ENCODE assay signal across 20 cellular contexts in the genomic region with DNA sequence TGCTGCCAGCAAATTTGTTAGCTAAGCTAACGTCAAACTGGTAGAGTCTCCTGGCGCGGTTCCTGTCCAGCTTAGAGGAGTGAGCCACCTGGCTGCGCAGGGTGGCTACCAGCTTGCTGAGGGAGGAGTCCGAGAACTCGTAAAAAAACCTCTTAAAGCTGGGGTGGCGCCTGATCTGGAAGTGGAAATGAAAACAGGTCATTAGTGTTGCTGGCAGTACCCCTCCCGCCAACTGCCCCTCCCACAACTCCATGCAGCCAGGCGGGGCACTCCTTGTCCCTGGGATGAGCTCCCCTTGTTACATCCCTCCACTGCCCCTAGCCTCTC. TPM values are rescaled to one million over a fixed set of nuclear protein-coding genes. Genes with fewer than 3 reads are reported as not detected.
DNase-seq lines count a peak whose midpoint lies in the region; FAIRE-seq and TF ChIP-seq lines count a peak whose summit lies in the region.
"Had no signal": no experiment of that assay in that cellular context is flagged by ENCODE, and none has a peak within 500 bp of the region (broad histone marks: within the 10 kb centered on the region; RNA-seq: fewer than 3 reads in every experiment).

No MANE protein-coding gene starts in this region.

- no peaks in the 10 kb centered on the region for H3K9me3 Mint-ChIP-seq in endodermal cell
- H3K9me3 Mint-ChIP-seq: activated naive CD8-positive, alpha-beta T cell treated with anti-CD3 and anti-CD28 coated beads for 36 hours; T-cell had no signal

- intact Hi-C loops in PC-9 (cut with micrococcal nuclease; ENCODE audit: unreplicated experiment), result no loop called here

- no peaks in the 10 kb centered on the region for H4K20me1 ChIP-seq in PC-9 (ENCODE audit: insufficient read depth)
- H4K20me1 ChIP-seq: BLaER1 treated with 17β-estradiol and CSF1 and Interleukin-3, amounts not matched to agents 10 nM and 100 nM had no signal

- no peak overlapping the region for H3K4me2 ChIP-seq in PC-9
- H3K4me2 ChIP-seq: BLaER1 treated with 17β-estradiol and CSF1 and Interleukin-3, amounts not matched to agents 10 nM and 100 nM had no signal

- H3K79me2 ChIP-seq in PC-9 (ENCODE audit: low read depth), result no peaks in the 10 kb centered on the region

- no peaks in the 10 kb centered on the region for H3K27me3 Mint-ChIP-seq in endodermal cell (ENCODE audit: insufficient read depth)
- H3K27me3 Mint-ChIP-seq: activated naive CD8-positive, alpha-beta T cell treated with anti-CD3 and anti-CD28 coated beads for 36 hours; T-cell had no signal

- no peak for TF ChIP-seq POLR2A in NB4 (IDR thresholded peaks at IDR 0.05; ENCODE audit: extremely low read depth, insufficient read length)

- POLR2A ChIA-PET in PC-9 (lab: Charles Lee; ENCODE audit: unreplicated experiment), result interaction anchor here (0.5 kb wide), 1 partner anchor 88 kb away, joined by 3 read pairs; no protein-coding TSS in a partner anchor

- CTCF ChIA-PET in PC-9 (lab: Charles Lee), result no interaction called here

- H3K9me2 ChIP-seq in PC-9 (ENCODE audit: insufficient read depth), result no peaks in the 10 kb centered on the region

- DNase-seq in NB4 (ENCODE audit: low read depth) (peak; percentile 47), NCI-H2196 treated with DMSO at 0.1 percent for 48 hours (lab: John Stamatoyannopoulos, UW; ENCODE audit: unreplicated experiment) (peak; percentile 96), SHP77 (lab: John Stamatoyannopoulos, UW) (peak; percentile 68 to 86), small intestine (peak; percentile 79), PC-9 (no peak), endodermal cell (no peak), CD1c-positive myeloid dendritic cell (ENCODE audit: extremely low spot score) (no peak)
- DNase-seq: activated naive CD8-positive, alpha-beta T cell treated with anti-CD3 and anti-CD28 coated beads for 36 hours; foreskin fibroblast; GOT3; sigmoid colon; stimulated activated CD4-positive, alpha-beta T cell treated with anti-CD3 and anti-CD28 coated beads, Interleukin-4, amount 100 ng/mL, for 4 hours; T-cell; upper lobe of left lung had no signal

- no peaks in the 10 kb centered on the region for H3K9me3 ChIP-seq in small intestine (ENCODE audit: control insufficient read depth, low read depth)
- no peaks in the 10 kb centered on the region for H3K9me3 ChIP-seq in PC-9 (ENCODE audit: insufficient read depth, low read depth)
- H3K9me3 ChIP-seq in endodermal cell (ENCODE audit: control insufficient read depth, low read length), result no peaks in the 10 kb centered on the region
- H3K9me3 ChIP-seq: BLaER1 treated with 17β-estradiol and CSF1 and Interleukin-3, amounts not matched to agents 10 nM and 100 nM; sigmoid colon; upper lobe of left lung had no signal

- no peak overlapping the region for H3K9ac ChIP-seq in endodermal cell (ENCODE audit: extremely low read depth, low read length, poor library complexity, severe bottlenecking)
- H3K9ac ChIP-seq: BLaER1 treated with 17β-estradiol and CSF1 and Interleukin-3, amounts not matched to agents 10 nM and 100 nM had no signal

- H3K4me1 Mint-ChIP-seq in endodermal cell, result peaks cover 11% of the 10 kb centered on the region
- H3K4me1 Mint-ChIP-seq: activated naive CD8-positive, alpha-beta T cell treated with anti-CD3 and anti-CD28 coated beads for 36 hours; T-cell had no signal

- H3K36me3 ChIP-seq in small intestine (ENCODE audit: control insufficient read depth in 2 of 2, insufficient read depth in 2 of 2, low read length in 2 of 2) (peaks cover 0 to 21% of the 10 kb centered on the region in 2 donors), PC-9 (ENCODE audit: low read depth) (no peaks in the 10 kb centered on the region), endodermal cell (ENCODE audit: control insufficient read depth, insufficient read depth, low read length) (no peaks in the 10 kb centered on the region)
- H3K36me3 ChIP-seq: BLaER1 treated with 17β-estradiol and CSF1 and Interleukin-3, amounts not matched to agents 10 nM and 100 nM; cardiac muscle cell; sigmoid colon; upper lobe of left lung had no signal

- H3F3A ChIP-seq in PC-9 (ENCODE audit: insufficient read depth, low read depth), result peaks cover 5% of the 10 kb centered on the region

- no peak for FAIRE-seq in small intestine (lab: Jason Lieb, UNC)
- FAIRE-seq: HepG2 had no signal

- H3K4me3 Mint-ChIP-seq in endodermal cell, result no peak overlapping the region
- H3K4me3 Mint-ChIP-seq: activated naive CD8-positive, alpha-beta T cell treated with anti-CD3 and anti-CD28 coated beads for 36 hours; T-cell had no signal

- WGBS in small intestine, 3 donors, result 18 to 74% (median 37%) methylated on average over 9 of the region's 9 CpGs
- 88 to 91% methylated on average over 6 to 9 of the region's 9 CpGs for WGBS in endodermal cell (ENCODE audit: insufficient coverage in 1 of 2, insufficient read length in 1 of 2), 2 experiments

- no TSS peak for BruUV-seq in PC-9 (replicated peaks; lab: Mats Ljungman, UMichigan)

- H3K4me3 ChIP-seq in NB4 (ENCODE audit: low read depth, low read length) (no peak overlapping the region), small intestine (ENCODE audit: low read depth in 1 of 2, low read length in 2 of 2) (no peak overlapping the region), PC-9 (no peak overlapping the region), endodermal cell (ENCODE audit: low read length) (no peak overlapping the region)
- H3K4me3 ChIP-seq: BLaER1 treated with 17β-estradiol and CSF1 and Interleukin-3, amounts not matched to agents 10 nM and 100 nM; cardiac muscle cell; sigmoid colon; upper lobe of left lung had no signal

- no peaks in the 10 kb centered on the region for H3K27me3 ChIP-seq in small intestine (ENCODE audit: control insufficient read depth in 2 of 2, insufficient read depth in 2 of 2, low read length in 2 of 2)
- no peaks in the 10 kb centered on the region for H3K27me3 ChIP-seq in PC-9 (ENCODE audit: insufficient read depth, low read depth)
- no peaks in the 10 kb centered on the region for H3K27me3 ChIP-seq in endodermal cell (ENCODE audit: control insufficient read depth, insufficient read depth, low read length, poor library complexity, severe bottlenecking)
- H3K27me3 ChIP-seq: BLaER1 treated with 17β-estradiol and CSF1 and Interleukin-3, amounts not matched to agents 10 nM and 100 nM; cardiac muscle cell; sigmoid colon; upper lobe of left lung had no signal

- no peak overlapping the region for H3K27ac Mint-ChIP-seq in endodermal cell
- H3K27ac Mint-ChIP-seq: activated naive CD8-positive, alpha-beta T cell treated with anti-CD3 and anti-CD28 coated beads for 36 hours; T-cell had no signal

- no peak overlapping the region for H3K27ac ChIP-seq in small intestine (ENCODE audit: low read depth in 1 of 2, low read length in 1 of 2)
- H3K27ac ChIP-seq in PC-9, result no peak overlapping the region
- H3K27ac ChIP-seq in endodermal cell (ENCODE audit: low read depth, low read length), result no peak overlapping the region
- H3K27ac ChIP-seq: BLaER1 treated with 17β-estradiol and CSF1 and Interleukin-3, amounts not matched to agents 10 nM and 100 nM; cardiac muscle cell; sigmoid colon; upper lobe of left lung had no signal

- peaks cover 0 to 2% of the 10 kb centered on the region in 2 donors for H3K4me1 ChIP-seq in small intestine (ENCODE audit: control insufficient read depth in 2 of 2, insufficient read depth in 1 of 2, low read depth in 1 of 2, low read length in 1 of 2)
- peaks cover 19% of the 10 kb centered on the region for H3K4me1 ChIP-seq in PC-9 (replicated peaks; ENCODE audit: insufficient read depth)
- H3K4me1 ChIP-seq in endodermal cell (ENCODE audit: control insufficient read depth, insufficient read depth, low read length), result no peaks in the 10 kb centered on the region
- H3K4me1 ChIP-seq: sigmoid colon, upper lobe of left lung had no signal

- TF ChIP-seq CTCF in NB4 (IDR thresholded peaks at IDR 0.05; ENCODE audit: low read depth, low read length), result no peak
- TF ChIP-seq CTCF in PC-9 (conservative IDR thresholded peaks at IDR 0.05), result no peak
- TF ChIP-seq CTCF in endodermal cell (conservative IDR thresholded peaks at IDR 0.05), result no peak

- no peak overlapping the region for H2AFZ ChIP-seq in PC-9

- H3K36me3 Mint-ChIP-seq in endodermal cell (ENCODE audit: low read depth), result no peaks in the 10 kb centered on the region
- H3K36me3 Mint-ChIP-seq: activated naive CD8-positive, alpha-beta T cell treated with anti-CD3 and anti-CD28 coated beads for 36 hours; T-cell had no signal

RNA-seq across cellular contexts. Expression of gene BNIP5, which starts 17.3 kb away (rescaled TPM):
- polyA plus RNA-seq in small intestine, result 10 to 100 TPM in 2 of 3 donors, 1 to 10 TPM in 1; 2.6 to 26.7 (median 17.2) TPM
- not detected in 2 replicates for total RNA-seq in PC-9 (2021)
- total RNA-seq in endodermal cell, result not detected
- not detected for polyA plus RNA-seq in endodermal cell (2013, experiment 1 of 2)
- polyA plus RNA-seq in endodermal cell (2013, experiment 2 of 2), result 0.08 TPM
- total RNA-seq: activated naive CD8-positive, alpha-beta T cell treated with anti-CD3 and anti-CD28 coated beads for 36 hours; G401; HepG2; lung microvascular endothelial cell; sigmoid colon had no signal
- polyA plus RNA-seq: cardiac muscle cell, HepG2, neural cell had no signal

RNA-seq across cellular contexts. Expression of gene PNPLA1, which starts 49.5 kb away (rescaled TPM):
- polyA plus RNA-seq in small intestine, result 1 to 10 TPM in 2 of 3 donors, under 1 TPM in 1; 0.55 to 2.7 (median 1.3) TPM
- total RNA-seq in PC-9 (2021), result 0.17 TPM in 1 of 2 replicates, not detected in the other
- total RNA-seq in endodermal cell, result not detected
- not detected for polyA plus RNA-seq in endodermal cell (2013, experiment 1 of 2)
- not detected for polyA plus RNA-seq in endodermal cell (2013, experiment 2 of 2)
- total RNA-seq: activated naive CD8-positive, alpha-beta T cell treated with anti-CD3 and anti-CD28 coated beads for 36 hours; cardiac muscle cell; G401; HepG2; lung microvascular endothelial cell; sigmoid colon had no signal
- polyA plus RNA-seq: cardiac muscle cell, HepG2, neural cell had no signal

Comparison
In these comparisons a context has a peak if more than half of its experiments do, and no peak if none do; other contexts are left out.
1. DNase-seq: peak in NB4 (single experiment), NCI-H2196 treated with DMSO at 0.1 percent for 48 hours (single experiment), SHP77 (2 of 2) and small intestine (single experiment); none in PC-9 (0 of 2), endodermal cell (single experiment) and CD1c-positive myeloid dendritic cell (single experiment).